Comparison of ENCODE assay signal across 1 cellular context in the genomic region with DNA sequence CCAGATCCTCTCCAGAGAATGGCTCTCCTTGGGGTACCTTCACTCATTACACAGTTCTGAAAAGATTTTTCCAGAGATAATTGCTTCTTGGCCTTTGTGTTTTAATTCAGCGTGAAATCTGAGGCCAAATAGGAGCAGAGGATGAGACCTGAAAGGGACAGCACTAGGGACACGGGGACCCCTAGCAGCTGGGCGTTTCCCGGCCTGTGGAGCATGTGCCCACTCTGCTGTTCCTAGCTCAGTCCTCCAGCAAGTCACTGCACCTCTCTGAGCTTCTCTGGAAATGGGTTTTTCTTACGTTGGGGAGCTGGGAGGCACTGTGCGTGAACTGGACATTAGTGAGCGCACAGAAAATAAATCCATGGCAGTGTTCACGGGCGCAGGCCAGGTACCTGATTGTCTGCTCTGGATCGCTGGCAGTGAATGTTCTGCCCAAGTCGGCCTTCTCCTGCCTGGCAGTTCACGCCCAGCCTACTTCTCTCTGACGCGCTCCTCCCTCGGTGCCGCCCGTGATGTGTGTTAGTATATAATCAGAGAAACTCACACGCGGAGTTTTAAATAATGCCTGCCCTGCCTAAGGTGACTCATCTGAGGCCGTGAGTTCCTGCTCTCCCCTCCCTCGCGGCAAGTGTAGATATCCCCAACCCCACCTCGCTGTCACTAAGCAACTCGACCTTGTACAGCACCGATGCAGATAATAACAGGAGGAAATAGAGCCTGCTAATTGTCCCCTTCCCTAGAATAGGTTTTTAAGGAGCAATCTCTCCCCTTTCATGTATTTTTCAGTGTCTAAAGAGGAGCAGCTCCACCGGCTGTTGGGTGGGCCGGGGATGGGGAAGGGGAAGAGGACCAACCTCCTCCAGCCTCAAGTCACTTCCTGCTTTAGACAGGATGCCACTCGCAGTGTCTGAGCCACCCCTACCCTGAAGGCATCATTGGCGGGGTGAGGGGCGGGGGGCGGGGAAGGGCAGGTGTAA.
TF ChIP-seq lines count a peak whose summit lies in the region.

No MANE protein-coding gene starts in this region.

TF ChIP-seq in K562, 482 proteins besides CTCF, POLR2A, EP300 and RAD21 (continued from another document and continues in another):
- TF ChIP-seq TSHZ1 (CRISPR knock-in tag; IDR thresholded peaks at IDR 0.05), result no peak
- TF ChIP-seq, protein P1, sequence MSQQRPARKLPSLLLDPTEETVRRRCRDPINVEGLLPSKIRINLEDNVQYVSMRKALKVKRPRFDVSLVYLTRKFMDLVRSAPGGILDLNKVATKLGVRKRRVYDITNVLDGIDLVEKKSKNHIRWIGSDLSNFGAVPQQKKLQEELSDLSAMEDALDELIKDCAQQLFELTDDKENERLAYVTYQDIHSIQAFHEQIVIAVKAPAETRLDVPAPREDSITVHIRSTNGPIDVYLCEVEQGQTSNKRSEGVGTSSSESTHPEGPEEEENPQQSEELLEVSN (IDR thresholded peaks at IDR 0.05; ENCODE audit: borderline replicate concordance in 1 of 2, extremely low read depth in 1 of 2, insufficient read depth in 1 of 2, insufficient read length in 1 of 2, low read depth in 1 of 2, low read length in 1 of 2, poor library complexity in 1 of 2, severe bottlenecking in 1 of 2), result peak in 1 of 2 experiments; percentile 51
- TF ChIP-seq NFRKB (IDR thresholded peaks at IDR 0.05; ENCODE audit: low read depth), result peak; percentile 28; the same call in 1 of the 2 replicates
- no peak for TF ChIP-seq BRD9 (IDR thresholded peaks at IDR 0.05; ENCODE audit: low read depth, partially characterized antibody)
- peak; percentile 82 for TF ChIP-seq HDAC2 (IDR thresholded peaks at IDR 0.05)
- TF ChIP-seq FOS (IDR thresholded peaks at IDR 0.05; ENCODE audit: extremely low read depth, insufficient read length), result peak; percentile 76
- peak; percentile 99 for TF ChIP-seq JUND (IDR thresholded peaks at IDR 0.05; ENCODE audit: borderline replicate concordance, low read depth, low read length)
- TF ChIP-seq JUND (tag; IDR thresholded peaks at IDR 0.05; ENCODE audit: borderline replicate concordance, low read depth, low read length), result peak; percentile 99; the same call in 2 of the 3 replicates
- TF ChIP-seq SUPT5H (IDR thresholded peaks at IDR 0.05), result peak; percentile 41; the same call in 1 of the 2 replicates
- TF ChIP-seq ETS2 (tag; IDR thresholded peaks at IDR 0.05; ENCODE audit: borderline replicate concordance, poor library complexity, severe bottlenecking), result no peak
- TF ChIP-seq MLLT1 (IDR thresholded peaks at IDR 0.05), result no peak
- TF ChIP-seq CCNT2 (IDR thresholded peaks at IDR 0.05; ENCODE audit: borderline replicate concordance, extremely low read depth, insufficient read length, low read depth, low read length), result peak; percentile 64
- peak; percentile 70 for TF ChIP-seq CREM (IDR thresholded peaks at IDR 0.05; ENCODE audit: low read depth)
- TF ChIP-seq POLR2AphosphoS5 (IDR thresholded peaks at IDR 0.05; ENCODE audit: control insufficient read depth, insufficient read depth, low read depth, low read length), result peak; percentile 55; the same call in 1 of the 2 replicates
- TF ChIP-seq TBP (optimal IDR thresholded peaks at IDR 0.05; ENCODE audit: low read depth, low read length), result peak; percentile 86
- peak; percentile 90 for TF ChIP-seq CTBP1 (IDR thresholded peaks at IDR 0.05; ENCODE audit: borderline replicate concordance)
- TF ChIP-seq, protein P2, sequence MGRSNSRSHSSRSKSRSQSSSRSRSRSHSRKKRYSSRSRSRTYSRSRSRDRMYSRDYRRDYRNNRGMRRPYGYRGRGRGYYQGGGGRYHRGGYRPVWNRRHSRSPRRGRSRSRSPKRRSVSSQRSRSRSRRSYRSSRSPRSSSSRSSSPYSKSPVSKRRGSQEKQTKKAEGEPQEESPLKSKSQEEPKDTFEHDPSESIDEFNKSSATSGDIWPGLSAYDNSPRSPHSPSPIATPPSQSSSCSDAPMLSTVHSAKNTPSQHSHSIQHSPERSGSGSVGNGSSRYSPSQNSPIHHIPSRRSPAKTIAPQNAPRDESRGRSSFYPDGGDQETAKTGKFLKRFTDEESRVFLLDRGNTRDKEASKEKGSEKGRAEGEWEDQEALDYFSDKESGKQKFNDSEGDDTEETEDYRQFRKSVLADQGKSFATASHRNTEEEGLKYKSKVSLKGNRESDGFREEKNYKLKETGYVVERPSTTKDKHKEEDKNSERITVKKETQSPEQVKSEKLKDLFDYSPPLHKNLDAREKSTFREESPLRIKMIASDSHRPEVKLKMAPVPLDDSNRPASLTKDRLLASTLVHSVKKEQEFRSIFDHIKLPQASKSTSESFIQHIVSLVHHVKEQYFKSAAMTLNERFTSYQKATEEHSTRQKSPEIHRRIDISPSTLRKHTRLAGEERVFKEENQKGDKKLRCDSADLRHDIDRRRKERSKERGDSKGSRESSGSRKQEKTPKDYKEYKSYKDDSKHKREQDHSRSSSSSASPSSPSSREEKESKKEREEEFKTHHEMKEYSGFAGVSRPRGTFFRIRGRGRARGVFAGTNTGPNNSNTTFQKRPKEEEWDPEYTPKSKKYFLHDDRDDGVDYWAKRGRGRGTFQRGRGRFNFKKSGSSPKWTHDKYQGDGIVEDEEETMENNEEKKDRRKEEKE (IDR thresholded peaks at IDR 0.05; ENCODE audit: borderline replicate concordance in 1 of 2, control insufficient read depth in 1 of 2, low read depth in 2 of 2, low read length in 1 of 2), result no peak; a peak in 1 of 4 replicates
- no peak for TF ChIP-seq CHD1 (IDR thresholded peaks at IDR 0.05; ENCODE audit: low read length)
- TF ChIP-seq ZNF318 (IDR thresholded peaks at IDR 0.05; ENCODE audit: borderline replicate concordance in 1 of 2, low read depth in 1 of 2), result 0 out of 4 replicates have a peak, but pooled peaks of 1 of the 2 experiments have one; percentile 38
- TF ChIP-seq NFE2 (IDR thresholded peaks at IDR 0.05; ENCODE audit: low read depth), result peak; percentile 11; the same call in 1 of the 2 replicates
- 0 out of 2 replicates have a peak, but pooled peaks have one; percentile 19 for TF ChIP-seq SREBF2 (CRISPR knock-in tag; IDR thresholded peaks at IDR 0.05)
- TF ChIP-seq HCFC1 (IDR thresholded peaks at IDR 0.05; ENCODE audit: low read depth, low read length), result peak; percentile 19; the same call in 1 of the 2 replicates
- TF ChIP-seq FOXK2 (conservative IDR thresholded peaks at IDR 0.05 in 1 of 2, IDR thresholded peaks at IDR 0.05 in 1 of 2; ENCODE audit: low read depth in 2 of 2), result peak; percentile 54 to 60; a peak in 3 of 4 replicates
- peak; percentile 47 to 59; a peak in 3 of 4 replicates for TF ChIP-seq KDM1A (IDR thresholded peaks at IDR 0.05)
- no peak for TF ChIP-seq DIDO1 (tag; IDR thresholded peaks at IDR 0.05; ENCODE audit: low read depth)
- peak; percentile 99 for TF ChIP-seq FOSL1 (tag; conservative IDR thresholded peaks at IDR 0.05)
- TF ChIP-seq NRF1 (conservative IDR thresholded peaks at IDR 0.05 in 1 of 2, IDR thresholded peaks at IDR 0.05 in 1 of 2), result peak; percentile 50 to 60
- TF ChIP-seq GATAD2B (IDR thresholded peaks at IDR 0.05; ENCODE audit: borderline replicate concordance), result peak; percentile 57; the same call in 1 of the 2 replicates
- TF ChIP-seq MXI1 (IDR thresholded peaks at IDR 0.05; ENCODE audit: low read depth, low read length), result peak; percentile 82
- TF ChIP-seq, protein P3, sequence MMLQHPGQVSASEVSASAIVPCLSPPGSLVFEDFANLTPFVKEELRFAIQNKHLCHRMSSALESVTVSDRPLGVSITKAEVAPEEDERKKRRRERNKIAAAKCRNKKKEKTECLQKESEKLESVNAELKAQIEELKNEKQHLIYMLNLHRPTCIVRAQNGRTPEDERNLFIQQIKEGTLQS (IDR thresholded peaks at IDR 0.05), result peak; percentile 97
- TF ChIP-seq, protein P3 (CRISPR knock-in tag; conservative IDR thresholded peaks at IDR 0.05), result peak; percentile 96
- TF ChIP-seq FOXK1 (CRISPR knock-in tag; IDR thresholded peaks at IDR 0.05; ENCODE audit: borderline replicate concordance), result peak; percentile 45; the same call in 1 of the 2 replicates
- TF ChIP-seq MTA3 (IDR thresholded peaks at IDR 0.05; ENCODE audit: borderline replicate concordance), result peak; percentile 76
